In the genomic region with DNA sequence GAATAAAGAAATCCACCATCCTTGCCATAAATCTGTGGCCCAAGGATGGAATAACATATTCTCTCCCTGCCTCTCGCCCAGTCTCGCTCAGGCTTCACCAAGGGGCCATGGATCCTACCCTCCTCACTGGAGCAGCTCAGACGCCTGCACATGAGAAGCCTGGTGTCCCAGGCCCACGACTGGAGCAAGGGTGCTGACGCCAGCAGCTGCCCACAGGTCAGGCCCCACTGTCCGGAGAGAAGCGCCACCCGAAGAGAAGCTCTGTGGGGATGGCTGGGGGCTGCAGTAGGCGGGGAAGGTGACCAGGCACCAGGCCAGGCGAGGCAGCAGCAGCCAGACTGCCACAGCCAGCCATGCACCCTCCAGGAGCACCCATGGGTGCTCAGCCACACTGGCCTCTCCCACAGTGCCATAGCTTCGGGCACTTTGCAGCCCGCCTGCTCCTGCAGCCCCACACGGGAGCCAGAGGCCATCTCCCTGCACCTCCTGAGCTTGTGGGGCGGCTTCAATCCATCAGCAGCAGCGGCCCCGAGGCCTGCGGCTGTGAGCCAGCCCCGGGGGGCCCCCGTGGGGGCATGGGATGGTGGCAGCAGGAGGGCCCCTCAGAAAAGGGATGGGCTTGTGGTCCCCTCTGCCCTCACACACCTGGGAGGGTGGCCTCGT, we compare ENCODE assay signal across 28 cellular contexts.
"Had no signal": no experiment of that assay in that cellular context is flagged by ENCODE, and none has a peak within 500 bp of the region (broad histone marks: within the 10 kb centered on the region; RNA-seq: fewer than 3 reads in every experiment).

No MANE protein-coding gene starts in this region.

- H3K9ac ChIP-seq: SK-N-SH had no signal

- H3K4me2 ChIP-seq: SK-N-SH had no signal

- H3K4me1 ChIP-seq: breast epithelium, Peyer's patch, SJSA1 had no signal

- H3K36me3 ChIP-seq: breast epithelium, MG63, Peyer's patch, SJSA1 had no signal

- ATAC-seq: activated CD8-positive, alpha-beta T cell treated with anti-CD3 and anti-CD28 coated beads, Interleukin-2, amount 10 ng/mL, durations not matched to agents 7 days and 5 days; body of pancreas; PC-3 had no signal

- DNase-seq: activated CD4-positive, alpha-beta T cell treated with anti-CD3 and anti-CD28 coated beads, Interleukin-2, amount 10 ng/mL, durations not matched to agents 7 days and 5 days; activated CD4-positive, alpha-beta T cell treated with anti-CD3 and anti-CD28 coated beads, Interleukin-2, amount 50 U/mL, for 48 hours; activated CD8-positive, alpha-beta T cell treated with anti-CD3 and anti-CD28 coated beads, Interleukin-2, amount 10 ng/mL, durations not matched to agents 7 days and 5 days; activated gamma-delta T cell; activated naive CD4-positive, alpha-beta T cell treated with Interleukin-2 at 50 U/mL for 16 hours; activated naive CD8-positive, alpha-beta T cell treated with anti-CD3 and anti-CD28 coated beads, Interleukin-2, amount 10 ng/mL, durations not matched to agents 7 days and 5 days; activated T-cell treated with anti-CD3 and anti-CD28 coated beads, Interleukin-2, amount 50 U/mL, for 24 hours; amygdala; body of pancreas; Kasumi-1; KG1; MG63; NCI-H1092; NCI-H1436 treated with DMSO at 0.1 percent for 48 hours; NCI-H1694 treated with DMSO at 0.1 percent for 48 hours; NCI-H2029; NCI-H2107; NCI-H510A; NCI-H526; NCI-H748 treated with DMSO at 0.1 percent for 48 hours; NK-92 treated with Interleukin-12 subunit alpha and Interleukin-12 subunit beta, amount 100 ng/mL, for 24 hours; PC-3; Peyer's patch; RPMI8226; SHP77 treated with DMSO at 0.1 percent for 48 hours; SK-N-SH had no signal

- H3K27ac ChIP-seq: body of pancreas, breast epithelium, Peyer's patch, SJSA1 had no signal

- H3K27me3 ChIP-seq: body of pancreas, breast epithelium, MG63, Peyer's patch, SJSA1 had no signal

- H3K9me3 ChIP-seq: body of pancreas, Peyer's patch, SJSA1, SK-N-SH had no signal

- H3K4me3 ChIP-seq: body of pancreas, breast epithelium, MG63, Peyer's patch, SJSA1 had no signal
